ENCODE assay signal across 26 cellular contexts in genomic region chr2:74558284-74559230, GRCh38. TPM values are rescaled to one million over a fixed set of nuclear protein-coding genes. Genes with fewer than 3 reads are reported as not detected.
DNase-seq lines count a peak whose midpoint lies in the region; ATAC-seq, FAIRE-seq and TF ChIP-seq lines count a peak whose summit lies in the region.
"Had no signal": no experiment of that assay in that cellular context is flagged by ENCODE, and none has a peak within 500 bp of the region (broad histone marks: within the 10 kb centered on the region; RNA-seq: fewer than 3 reads in every experiment).

No MANE protein-coding gene starts in this region.

- H3K4me1 ChIP-seq in ACC112 (ENCODE audit: control insufficient read depth, insufficient read depth, low read length, unreplicated experiment) (peaks cover 45% of the 10 kb centered on the region), neutrophil (ENCODE audit: control insufficient read depth in 1 of 2, insufficient read depth in 1 of 2, low read depth in 1 of 2, low read length in 1 of 2) (peaks cover 69 to 74% of the 10 kb centered on the region in 2 experiments)

- H3K79me2 ChIP-seq in ACC112 (ENCODE audit: control insufficient read depth, insufficient read depth, low read length, unreplicated experiment): peaks cover 30% of the 10 kb centered on the region
- H3K79me2 ChIP-seq: hepatocyte had no signal

- TF ChIP-seq CTCF in VCaP (conservative IDR thresholded peaks at IDR 0.05) (no peak), neutrophil (IDR thresholded peaks at IDR 0.05) (no peak)

- DNase-seq in GM12892 (ENCODE audit: insufficient read length) (no peak), SKM-1 treated with dmso at 0.1 percent for 144 hours (lab: John Stamatoyannopoulos, UW; ENCODE audit: unreplicated experiment) (no peak), AG08395 (ENCODE audit: low spot score) (no peak)
- DNase-seq: activated gamma-delta T cell; body of pancreas; DMS79; effector CD4-positive, alpha-beta T cell; erythroblast; GF-D8; KG1; mesenchymal stem cell; MM.1S; NCI-H1417 treated with DMSO at 0.1 percent for 48 hours; NCI-H2171; NCI-H524 treated with DMSO at 0.1 percent for 48 hours; occipital lobe; stimulated activated CD4-positive, alpha-beta T cell treated with anti-CD3 and anti-CD28 coated beads, Interleukin-2, amount 100 ng/mL, for 48 hours had no signal

- H3K4me3 ChIP-seq in ACC112 (ENCODE audit: low read depth, low read length) (no peak overlapping the region), neutrophil (ENCODE audit: low read depth in 1 of 2, low read length in 1 of 2) (no peak overlapping the region)
- H3K4me3 ChIP-seq: body of pancreas, hepatocyte, SJSA1 had no signal

- 0 out of 2 replicates have a peak, but pooled peaks have one; percentile 21 for TF ChIP-seq POLR2A in GM12892 (IDR thresholded peaks at IDR 0.05; ENCODE audit: low read depth, low read length)

- H3K9me3 ChIP-seq in neutrophil: no peaks in the 10 kb centered on the region
- H3K9me3 ChIP-seq: body of pancreas, SJSA1 had no signal

- ATAC-seq in GM21526 (IDR thresholded peaks at IDR 0.05; ENCODE audit: low FRiP score, unreplicated experiment): no peak
- ATAC-seq: body of pancreas; left lobe of liver; stimulated activated effector memory CD8-positive, alpha-beta T cell treated with anti-CD3 and anti-CD28 coated beads, Interleukin-12 subunit alpha, Interleukin-12 subunit beta, amount 100 ng/mL, for 72 hours had no signal

- H3K36me3 ChIP-seq in ACC112 (ENCODE audit: insufficient read depth, low read length): peaks cover 4% of the 10 kb centered on the region; the same call in 1 of the 2 replicates
- peaks cover 18% of the 10 kb centered on the region for H3K36me3 ChIP-seq in neutrophil

- FAIRE-seq in GM12892 (lab: Jason Lieb, UNC): no peak
- FAIRE-seq: RCC 7860 had no signal

- H3K27ac ChIP-seq in ACC112 (ENCODE audit: low read depth, low read length) (peak overlapping the region; percentile 14; the same call in 1 of the 2 replicates), VCaP (peak overlapping the region; percentile 31; the same call in 1 of the 2 replicates), neutrophil (peak overlapping the region; percentile 85)
- H3K27ac ChIP-seq: body of pancreas, hepatocyte, SJSA1 had no signal

- H3K27me3 ChIP-seq in ACC112 (ENCODE audit: insufficient read depth, low read length) (no peaks in the 10 kb centered on the region), neutrophil (no peaks in the 10 kb centered on the region)
- H3K27me3 ChIP-seq: body of pancreas, SJSA1 had no signal

- no peak overlapping the region for H2AFZ ChIP-seq in ACC112 (ENCODE audit: low read length, unreplicated experiment)
- H2AFZ ChIP-seq: hepatocyte had no signal

RNA-seq across cellular contexts. Expression of gene DOK1, which starts 4.0 kb away (rescaled TPM):
- polyA plus RNA-seq in GM12892 (2012; ENCODE audit: missing spikeins): 30.5 TPM

RNA-seq across cellular contexts. Expression of gene LOXL3, which starts 4.8 kb away (rescaled TPM):
- polyA plus RNA-seq in GM12892 (2012; ENCODE audit: missing spikeins): 21.0 TPM

RNA-seq across cellular contexts. Expression of gene HTRA2, which starts 28.8 kb away (rescaled TPM):
- 56.6 TPM for polyA plus RNA-seq in GM12892 (2012; ENCODE audit: missing spikeins)

RNA-seq across cellular contexts. Expression of gene AUP1, which starts 29.1 kb away (rescaled TPM):
- polyA plus RNA-seq in GM12892 (2012; ENCODE audit: missing spikeins): 82.7 TPM

RNA-seq across cellular contexts. Expression of gene DQX1, which starts 32.5 kb away (rescaled TPM):
- polyA plus RNA-seq in GM12892 (2012; ENCODE audit: missing spikeins): 0.93 TPM
- polyA plus RNA-seq: hepatocyte had no signal

Comparison
In these comparisons a context has a peak if more than half of its experiments do, and no peak if none do; other contexts are left out.
1. H3K27ac ChIP-seq: peak in every context shown above with its lines; median percentile 85 in neutrophil; 31 in VCaP; 14 in ACC112.